ENCODE assay signal across 2 cellular contexts in genomic region chr20:2420510-2420909, GRCh38.
TF ChIP-seq lines count a peak whose summit lies in the region.

No MANE protein-coding gene starts in this region.

TF ChIP-seq in A549, 52 proteins besides CTCF, POLR2A, EP300 and RAD21 (continued from another document):
- TF ChIP-seq HOXB13 (CRISPR knock-in tag; IDR thresholded peaks at IDR 0.05; ENCODE audit: low read depth) (no peak), FOXS1 (CRISPR knock-in tag; IDR thresholded peaks at IDR 0.05) (no peak), ZSCAN20 (CRISPR knock-in tag; IDR thresholded peaks at IDR 0.05) (no peak), HOXB5 (CRISPR knock-in tag; IDR thresholded peaks at IDR 0.05) (no peak), HEYL (CRISPR knock-in tag; IDR thresholded peaks at IDR 0.05) (no peak), JUNB (IDR thresholded peaks at IDR 0.05) (no peak), NPAS2 (CRISPR knock-in tag; IDR thresholded peaks at IDR 0.05; ENCODE audit: borderline replicate concordance) (no peak)

TF ChIP-seq in HCT116, 20 proteins besides CTCF, POLR2A, EP300 and RAD21 (continued from another document):
- TF ChIP-seq ZBTB33 (IDR thresholded peaks at IDR 0.05; ENCODE audit: extremely low read depth, insufficient replicate concordance, low read length) (no peak), SRF (IDR thresholded peaks at IDR 0.05; ENCODE audit: low read depth) (no peak), ZNF274 (IDR thresholded peaks at IDR 0.05; ENCODE audit: low read depth, low read length) (no peak), TCF7L2 (IDR thresholded peaks at IDR 0.05; ENCODE audit: borderline replicate concordance, extremely low read depth, insufficient read depth, insufficient read length) (no peak), ATF3 (IDR thresholded peaks at IDR 0.05) (no peak), CBX3 (IDR thresholded peaks at IDR 0.05; ENCODE audit: low read depth) (no peak), SIN3A (IDR thresholded peaks at IDR 0.05; ENCODE audit: low read depth) (no peak), POLR2AphosphoS5 (IDR thresholded peaks at IDR 0.05; ENCODE audit: low read depth, low read length) (no peak), ZFX (IDR thresholded peaks at IDR 0.05) (no peak)
